2 cellular contexts compared by ENCODE assay signal in the genomic region with DNA sequence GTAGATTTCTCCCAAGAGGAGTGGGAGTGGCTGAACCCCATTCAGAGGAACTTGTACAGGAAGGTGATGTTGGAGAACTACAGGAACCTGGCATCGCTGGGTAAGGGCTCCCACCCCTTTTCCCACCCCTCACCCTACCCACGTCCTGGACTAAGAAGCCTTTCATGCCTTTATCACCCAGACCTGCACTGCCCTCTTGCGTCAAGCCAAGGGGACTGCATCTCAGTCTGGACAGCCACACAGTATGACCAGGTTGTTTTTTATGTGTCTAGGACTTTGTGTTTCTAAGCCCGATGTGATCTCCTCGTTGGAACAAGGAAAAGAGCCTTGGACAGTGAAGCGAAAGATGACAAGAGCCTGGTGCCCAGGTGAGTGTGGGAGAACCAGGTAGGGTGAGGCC.
TF ChIP-seq lines count a peak whose summit lies in the region.

No MANE protein-coding gene starts in this region.

TF ChIP-seq in endothelial cell of umbilical vein, 7 proteins besides CTCF, POLR2A, EP300 and RAD21:
- no peak for TF ChIP-seq EZH2 (IDR thresholded peaks at IDR 0.05; ENCODE audit: borderline replicate concordance, low read depth, low read length, severe bottlenecking)
- TF ChIP-seq GATA2 (IDR thresholded peaks at IDR 0.05; ENCODE audit: insufficient read depth, insufficient read length, low read depth, low read length): no peak
- no peak for TF ChIP-seq JUN (IDR thresholded peaks at IDR 0.05; ENCODE audit: borderline replicate concordance, insufficient read depth, insufficient read length, low read depth)
- TF ChIP-seq, protein P1, sequence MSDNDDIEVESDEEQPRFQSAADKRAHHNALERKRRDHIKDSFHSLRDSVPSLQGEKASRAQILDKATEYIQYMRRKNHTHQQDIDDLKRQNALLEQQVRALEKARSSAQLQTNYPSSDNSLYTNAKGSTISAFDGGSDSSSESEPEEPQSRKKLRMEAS (IDR thresholded peaks at IDR 0.05; ENCODE audit: insufficient read depth, insufficient read length): no peak
- TF ChIP-seq FOS (IDR thresholded peaks at IDR 0.05; ENCODE audit: borderline replicate concordance, insufficient read depth, low read length): no peak
- TF ChIP-seq MYC (IDR thresholded peaks at IDR 0.05; ENCODE audit: low read depth, low read length): no peak
- no peak for TF ChIP-seq POLR2AphosphoS5 (IDR thresholded peaks at IDR 0.05; ENCODE audit: insufficient read depth, low read depth, low read length)
TF ChIP-seq in endothelial cell of umbilical vein: peak in this region for 0.

TF ChIP-seq in GM12891, 5 proteins besides CTCF, POLR2A, EP300 and RAD21:
- TF ChIP-seq PAX5 (IDR thresholded peaks at IDR 0.05; ENCODE audit: insufficient read depth, low read length, severe bottlenecking) (no peak), POU2F2 (IDR thresholded peaks at IDR 0.05; ENCODE audit: low read depth, low read length) (no peak), POLR2AphosphoS5 (IDR thresholded peaks at IDR 0.05; ENCODE audit: low read depth, low read length) (no peak), SPI1 (IDR thresholded peaks at IDR 0.05; ENCODE audit: low read depth, low read length) (no peak), TAF1 (IDR thresholded peaks at IDR 0.05; ENCODE audit: low read depth, low read length) (no peak)
TF ChIP-seq in GM12891: peak in this region for 0.
